ENCODE assay signal across 1 cellular context in genomic region chr2:75432761-75433361, GRCh38.
TF ChIP-seq lines count a peak whose summit lies in the region.

No MANE protein-coding gene starts in this region.

TF ChIP-seq in GM12878, 131 proteins besides CTCF, POLR2A, EP300 and RAD21 (continued from another document):
- TF ChIP-seq IKZF1 (conservative IDR thresholded peaks at IDR 0.05) (peak; percentile 98), E2F8 (IDR thresholded peaks at IDR 0.05; ENCODE audit: low read depth, partially characterized antibody) (no peak), MYB (IDR thresholded peaks at IDR 0.05; ENCODE audit: borderline replicate concordance, low read depth, low read length) (no peak)
TF ChIP-seq in GM12878: peak in this region for 50.
